ENCODE assay signal across 10 cellular contexts in the genomic region with DNA sequence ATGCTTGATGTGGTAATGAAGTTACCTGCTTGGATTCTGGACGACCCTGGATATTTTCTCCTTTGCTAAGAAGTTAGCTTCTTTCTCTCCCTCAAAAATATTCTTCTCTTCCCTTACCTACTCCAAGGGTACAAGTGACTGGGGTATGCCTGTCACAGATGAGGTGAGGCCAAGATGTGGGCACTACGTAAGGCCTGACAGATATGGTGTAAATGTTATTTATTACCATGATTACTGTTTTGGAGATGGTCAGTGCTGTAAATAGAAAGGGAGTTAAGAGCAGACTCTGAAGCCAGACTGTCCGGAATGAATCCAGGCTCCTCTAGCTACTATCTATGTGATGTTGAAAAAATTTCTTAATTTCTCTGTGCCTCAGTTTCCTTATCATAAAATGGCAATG. TPM values are rescaled to one million over a fixed set of nuclear protein-coding genes. Genes with fewer than 3 reads are reported as not detected.
DNase-seq lines count a peak whose midpoint lies in the region; ATAC-seq, FAIRE-seq and TF ChIP-seq lines count a peak whose summit lies in the region.
"Had no signal": no experiment of that assay in that cellular context is flagged by ENCODE, and none has a peak within 500 bp of the region (broad histone marks: within the 10 kb centered on the region; RNA-seq: fewer than 3 reads in every experiment).

No MANE protein-coding gene starts in this region.

- H3K4me3 ChIP-seq in DOHH2 (ENCODE audit: low read length) (peak overlapping the region; percentile 88), KMS-11 (IDR thresholded peaks at IDR 0.05; ENCODE audit: insufficient read depth, low read depth, low read length) (peak overlapping the region; percentile 45), neural progenitor cell (peak overlapping the region; percentile 89), sigmoid colon (no peak overlapping the region)

- H3K4me1 Mint-ChIP-seq in central memory CD8-positive, alpha-beta T cell, result peaks cover 18% of the 10 kb centered on the region
- peaks cover 37% of the 10 kb centered on the region for H3K4me1 Mint-ChIP-seq in neural progenitor cell

- FAIRE-seq in frontal cortex (lab: Jason Lieb, UNC), result no peak
- FAIRE-seq: colon had no signal

- TF ChIP-seq EP300 in sigmoid colon (IDR thresholded peaks at IDR 0.05), result no peak

- no peaks in the 10 kb centered on the region for H4K20me1 ChIP-seq in DOHH2 (ENCODE audit: control insufficient read depth, insufficient read depth, low read depth, low read length)
- H4K20me1 ChIP-seq in KMS-11 (ENCODE audit: insufficient read depth), result no peaks in the 10 kb centered on the region
- peaks cover 30% of the 10 kb centered on the region for H4K20me1 ChIP-seq in neural progenitor cell (ENCODE audit: low read depth)

- H3K9ac ChIP-seq in KMS-11 (peak overlapping the region; percentile 79; the same call in 1 of the 2 replicates), neural progenitor cell (no peak overlapping the region)

- WGBS in sigmoid colon, 2 donors, result 85% methylated on average over 3 of the region's 3 CpGs

- peaks cover 6% of the 10 kb centered on the region for H3K36me3 Mint-ChIP-seq in central memory CD8-positive, alpha-beta T cell (ENCODE audit: insufficient read depth)
- H3K36me3 Mint-ChIP-seq in neural progenitor cell, result peaks cover 8% of the 10 kb centered on the region

- peaks cover 30% of the 10 kb centered on the region for H3K4me1 ChIP-seq in DOHH2 (ENCODE audit: control insufficient read depth, low read length)
- peaks cover 18% of the 10 kb centered on the region for H3K4me1 ChIP-seq in KMS-11 (ENCODE audit: low read depth, poor library complexity, severe bottlenecking)
- peaks cover 26% of the 10 kb centered on the region for H3K4me1 ChIP-seq in neural progenitor cell
- H3K4me1 ChIP-seq in sigmoid colon, result peaks cover 0 to 13% (median 8%) of the 10 kb centered on the region in 4 donors

- TF ChIP-seq POLR2A in sigmoid colon (IDR thresholded peaks at IDR 0.05), result no peak

- H3K9me3 Mint-ChIP-seq in central memory CD8-positive, alpha-beta T cell, result no peaks in the 10 kb centered on the region
- no peaks in the 10 kb centered on the region for H3K9me3 Mint-ChIP-seq in neural progenitor cell

- no peak overlapping the region for H3K27ac ChIP-seq in DOHH2 (ENCODE audit: low read depth, low read length)
- no peak overlapping the region for H3K27ac ChIP-seq in KMS-11
- H3K27ac ChIP-seq in neural progenitor cell, result no peak overlapping the region
- no peak overlapping the region for H3K27ac ChIP-seq in sigmoid colon

- H3K27ac Mint-ChIP-seq in central memory CD8-positive, alpha-beta T cell (ENCODE audit: low read depth), result peak overlapping the region; percentile 86
- H3K27ac Mint-ChIP-seq in neural progenitor cell, result no peak overlapping the region

- no peaks in the 10 kb centered on the region for H3K27me3 ChIP-seq in DOHH2 (ENCODE audit: control insufficient read depth, low read length)
- H3K27me3 ChIP-seq in KMS-11 (ENCODE audit: insufficient read depth, low read depth), result no peaks in the 10 kb centered on the region
- H3K27me3 ChIP-seq in neural progenitor cell, result no peaks in the 10 kb centered on the region
- H3K27me3 ChIP-seq in sigmoid colon, result no peaks in the 10 kb centered on the region

- H3K36me3 ChIP-seq in DOHH2 (ENCODE audit: control insufficient read depth, low read length), result 0 out of 2 replicates have a peak, but pooled peaks cover 3% of the 10 kb centered on the region
- no peaks in the 10 kb centered on the region for H3K36me3 ChIP-seq in KMS-11 (ENCODE audit: insufficient read depth)
- no peaks in the 10 kb centered on the region for H3K36me3 ChIP-seq in neural progenitor cell
- H3K36me3 ChIP-seq in sigmoid colon, result no peaks in the 10 kb centered on the region

- H3K9me3 ChIP-seq in DOHH2 (ENCODE audit: control insufficient read depth, insufficient read depth, low read length), result no peaks in the 10 kb centered on the region
- no peaks in the 10 kb centered on the region for H3K9me3 ChIP-seq in neural progenitor cell (ENCODE audit: low read depth)
- H3K9me3 ChIP-seq in sigmoid colon, result no peaks in the 10 kb centered on the region

- peak overlapping the region; percentile 94 for H3K4me3 Mint-ChIP-seq in central memory CD8-positive, alpha-beta T cell
- H3K4me3 Mint-ChIP-seq in neural progenitor cell, result peak overlapping the region; percentile 98

- no peaks in the 10 kb centered on the region for H3K9me2 ChIP-seq in DOHH2 (replicated peaks; ENCODE audit: control insufficient read depth, low read length)

- peak overlapping the region; percentile 99 for H2AFZ ChIP-seq in KMS-11 (ENCODE audit: low read depth)
- no peak overlapping the region for H2AFZ ChIP-seq in neural progenitor cell (replicated peaks)

- intact Hi-C loops in sigmoid colon (cut with DNase I), result loop anchor here (5.0 to 10.0 kb wide), 4 partner anchors 103 to 588 kb away; a partner anchor contains a TSS

- no peaks in the 10 kb centered on the region for H3F3A ChIP-seq in DOHH2 (ENCODE audit: control insufficient read depth, insufficient read depth)
- peaks cover 16% of the 10 kb centered on the region for H3F3A ChIP-seq in neural progenitor cell (ENCODE audit: low read depth)

- no peaks in the 10 kb centered on the region for H3K27me3 Mint-ChIP-seq in central memory CD8-positive, alpha-beta T cell
- peaks cover 5% of the 10 kb centered on the region for H3K27me3 Mint-ChIP-seq in neural progenitor cell (ENCODE audit: insufficient read depth, low read depth)

- H3K79me2 ChIP-seq in DOHH2 (ENCODE audit: control insufficient read depth, low read length) (peaks cover 47% of the 10 kb centered on the region), KMS-11 (ENCODE audit: insufficient read depth, low read depth) (0 out of 2 replicates have a peak, but pooled peaks cover 8% of the 10 kb centered on the region), neural progenitor cell (ENCODE audit: low read depth) (peaks cover 52% of the 10 kb centered on the region)

- no peak for ATAC-seq in central memory CD8-positive, alpha-beta T cell (replicated peaks; ENCODE audit: extremely low read depth, poor library complexity, severe bottlenecking)
- ATAC-seq in GM19463 (IDR thresholded peaks at IDR 0.05; ENCODE audit: unreplicated experiment), result no peak

- no peak for DNase-seq in central memory CD8-positive, alpha-beta T cell (ENCODE audit: low spot score in 2 of 2)
- DNase-seq in neural progenitor cell (ENCODE audit: low spot score) (no peak), frontal cortex (ENCODE audit: low spot score in 2 of 2) (no peak), sigmoid colon (no peak), NCI-H1048 (lab: John Stamatoyannopoulos, UW) (no peak)
- DNase-seq: left colon had no signal

- TF ChIP-seq CTCF in DOHH2 (IDR thresholded peaks at IDR 0.05; ENCODE audit: low read depth, low read length, poor library complexity, severe bottlenecking), result no peak
- no peak for TF ChIP-seq CTCF in KMS-11 (conservative IDR thresholded peaks at IDR 0.05; ENCODE audit: low read depth, low read length)
- no peak for TF ChIP-seq CTCF in neural progenitor cell (IDR thresholded peaks at IDR 0.05)
- no peak for TF ChIP-seq CTCF in sigmoid colon (IDR thresholded peaks at IDR 0.05)

- H3K4me2 ChIP-seq in DOHH2 (ENCODE audit: low read length) (peak overlapping the region; percentile 77), KMS-11 (peak overlapping the region; percentile 70), neural progenitor cell (peak overlapping the region; percentile 99)

RNA-seq across cellular contexts. Expression of a gene that starts 1.1 kb away (rescaled TPM):
- total RNA-seq in neural progenitor cell (ENCODE audit: low replicate concordance) (29.8 and 31.4 TPM in 2 replicates), frontal cortex (10.6 TPM), sigmoid colon (1 to 10 TPM; 4.3 to 8.0 (median 5.1) TPM)
- 1 to 10 TPM in 1 of 3 donors, under 1 TPM in 2; 0.60 to 1.7 (median 0.92) TPM for polyA plus RNA-seq in sigmoid colon

Comparison
In these comparisons a context has a peak if more than half of its experiments do, and no peak if none do; other contexts are left out.
1. H3K4me3 ChIP-seq: peak in DOHH2 (single experiment), KMS-11 (single experiment) and neural progenitor cell (single experiment); none in sigmoid colon (0 of 4).
2. Peak in every context shown above with its lines, with median percentiles within 50 percentile points of each other: H3K4me2 ChIP-seq.